Comparison of ENCODE assay signal across 1 cellular context in the genomic region with DNA sequence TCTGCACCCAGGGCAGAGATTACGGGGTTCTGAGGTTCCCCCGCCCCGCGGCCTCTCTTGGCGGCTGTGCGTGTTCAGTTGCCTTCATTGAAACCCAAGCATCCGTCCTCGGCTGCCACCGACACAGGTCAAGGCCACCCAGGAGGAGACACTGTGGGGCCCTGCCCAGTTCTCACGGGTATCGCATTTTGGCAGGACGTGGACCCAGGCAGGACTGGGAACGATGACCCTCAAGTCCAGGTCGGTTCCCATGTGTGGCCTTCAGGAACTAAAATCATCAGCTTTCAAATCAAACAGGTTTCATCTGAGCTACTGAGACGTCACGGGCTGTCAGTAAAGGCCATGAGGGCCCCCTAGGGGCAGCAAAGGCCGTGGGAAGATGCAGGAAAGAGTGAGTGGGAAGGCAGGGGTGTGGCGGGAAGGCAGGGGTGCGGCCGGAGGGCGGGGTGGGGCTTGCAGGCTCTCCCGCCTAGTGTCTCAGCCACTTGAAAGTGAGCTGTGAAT.
TF ChIP-seq lines count a peak whose summit lies in the region.

No MANE protein-coding gene starts in this region.

TF ChIP-seq in GM23338, 12 proteins besides CTCF, POLR2A, EP300 and RAD21:
- no peak for TF ChIP-seq EZH2phosphoT487 (IDR thresholded peaks at IDR 0.05; ENCODE audit: unreplicated experiment)
